ENCODE assay signal across 2 cellular contexts in genomic region chr1:44653107-44653964, GRCh38.
TF ChIP-seq lines count a peak whose summit lies in the region.

No MANE protein-coding gene starts in this region.

TF ChIP-seq in SK-N-SH treated with all-trans-retinoic acid at 6 μM for 48 hours, 23 proteins besides CTCF, POLR2A, EP300 and RAD21 (continued from another document):
- no peak for TF ChIP-seq CSRNP3 (CRISPR knock-in tag; IDR thresholded peaks at IDR 0.05)
- no peak for TF ChIP-seq TCF4 (CRISPR knock-in tag; IDR thresholded peaks at IDR 0.05; ENCODE audit: borderline replicate concordance)
- no peak for TF ChIP-seq BACH2 (CRISPR knock-in tag; IDR thresholded peaks at IDR 0.05; ENCODE audit: borderline replicate concordance)
- TF ChIP-seq CREB5 (CRISPR knock-in tag; IDR thresholded peaks at IDR 0.05; ENCODE audit: low read depth) = no peak

TF ChIP-seq in SK-N-SH, 30 proteins besides CTCF, POLR2A, EP300 and RAD21 (continued from another document):
- TF ChIP-seq PBX3 (IDR thresholded peaks at IDR 0.05) (no peak), RCOR1 (IDR thresholded peaks at IDR 0.05; ENCODE audit: low read length) (no peak)
